22 cellular contexts compared by ENCODE assay signal in the genomic region with DNA sequence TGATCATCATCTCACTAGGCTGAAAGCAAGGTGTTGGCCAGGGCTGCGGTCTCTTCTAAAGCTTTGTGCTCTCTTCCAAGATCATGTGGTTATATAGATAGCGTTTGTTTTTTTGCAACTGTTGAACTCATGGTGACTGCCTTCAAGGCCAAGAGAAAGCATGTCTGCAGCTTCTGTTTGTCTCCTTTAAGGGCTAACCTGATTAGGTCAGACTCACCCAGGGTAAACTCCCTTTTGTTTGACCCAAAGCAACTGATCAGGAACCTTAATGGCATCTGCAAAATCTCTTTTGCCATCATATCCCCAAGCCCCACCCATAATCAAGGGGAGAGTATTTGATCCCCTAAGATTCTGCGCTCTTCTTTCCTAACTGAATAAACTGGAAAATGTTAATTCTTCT.
A peak's percentile ranks its signal among the peaks of the same experiment; 100 is the strongest.
DNase-seq lines count a peak whose midpoint lies in the region; ATAC-seq and TF ChIP-seq lines count a peak whose summit lies in the region.
"Had no signal": no experiment of that assay in that cellular context is flagged by ENCODE, and none has a peak within 500 bp of the region (broad histone marks: within the 10 kb centered on the region; RNA-seq: fewer than 3 reads in every experiment).

No MANE protein-coding gene starts in this region.

- TF ChIP-seq CTCF in neural progenitor cell (IDR thresholded peaks at IDR 0.05): no peak

- H3K4me3 Mint-ChIP-seq in neural progenitor cell: no peak overlapping the region
- H3K4me3 Mint-ChIP-seq in stimulated activated effector memory CD8-positive, alpha-beta T cell treated with anti-CD3 and anti-CD28 coated beads, Interleukin-12 subunit alpha, Interleukin-12 subunit beta, amount 100 ng/mL, for 72 hours: no peak overlapping the region
- H3K4me3 Mint-ChIP-seq: CD14-positive monocyte; CD4-positive, alpha-beta memory T cell; CD4-positive, CD25-positive, alpha-beta regulatory T cell; CD8-positive, alpha-beta memory T cell had no signal

- H3K27ac Mint-ChIP-seq in neural progenitor cell: no peak overlapping the region
- no peak overlapping the region for H3K27ac Mint-ChIP-seq in stimulated activated effector memory CD8-positive, alpha-beta T cell treated with anti-CD3 and anti-CD28 coated beads, Interleukin-12 subunit alpha, Interleukin-12 subunit beta, amount 100 ng/mL, for 72 hours
- H3K27ac Mint-ChIP-seq: CD14-positive monocyte; CD4-positive, alpha-beta memory T cell; CD4-positive, CD25-positive, alpha-beta regulatory T cell; CD8-positive, alpha-beta memory T cell had no signal

- H2AFZ ChIP-seq in neural progenitor cell (replicated peaks): peak overlapping the region; percentile 16

- H3F3A ChIP-seq in neural progenitor cell (ENCODE audit: low read depth): no peaks in the 10 kb centered on the region

- no peaks in the 10 kb centered on the region for H3K36me3 Mint-ChIP-seq in neural progenitor cell
- no peaks in the 10 kb centered on the region for H3K36me3 Mint-ChIP-seq in stimulated activated effector memory CD8-positive, alpha-beta T cell treated with anti-CD3 and anti-CD28 coated beads, Interleukin-12 subunit alpha, Interleukin-12 subunit beta, amount 100 ng/mL, for 72 hours
- H3K36me3 Mint-ChIP-seq: CD14-positive monocyte; CD4-positive, alpha-beta memory T cell; CD4-positive, CD25-positive, alpha-beta regulatory T cell; CD8-positive, alpha-beta memory T cell had no signal

- no peak overlapping the region for H3K4me2 ChIP-seq in neural progenitor cell
- H3K4me2 ChIP-seq: BLaER1 had no signal

- no peak overlapping the region for H3K4me3 ChIP-seq in neural progenitor cell
- H3K4me3 ChIP-seq: BLaER1, GM12878 had no signal

- H3K9ac ChIP-seq in neural progenitor cell: no peak overlapping the region
- H3K9ac ChIP-seq: BLaER1 had no signal

- DNase-seq in NCI-H69 (lab: John Stamatoyannopoulos, UW) (peak; percentile 4), OCI-M1 (lab: John Stamatoyannopoulos, UW) (peak; percentile 46), neural progenitor cell (ENCODE audit: low spot score) (no peak), NCI-H1092 (lab: John Stamatoyannopoulos, UW) (no peak)
- DNase-seq in stimulated activated effector memory CD8-positive, alpha-beta T cell treated with anti-CD3 and anti-CD28 coated beads, Interleukin-12 subunit alpha, Interleukin-12 subunit beta, amount 100 ng/mL, for 72 hours (ENCODE audit: low spot score in 2 of 2): no peak
- DNase-seq: 8988T; ACHN; BE2C; C1 segment of cervical spinal cord; CD4-positive, alpha-beta memory T cell; CD4-positive, CD25-positive, alpha-beta regulatory T cell; CD8-positive, alpha-beta memory T cell; COR-L47; DMS 273 treated with DMSO at 0.1 percent for 48 hours; DMS153; DMS53; DND-41; EL; GDM1 had no signal

- H3K4me1 Mint-ChIP-seq in neural progenitor cell: no peaks in the 10 kb centered on the region
- no peaks in the 10 kb centered on the region for H3K4me1 Mint-ChIP-seq in stimulated activated effector memory CD8-positive, alpha-beta T cell treated with anti-CD3 and anti-CD28 coated beads, Interleukin-12 subunit alpha, Interleukin-12 subunit beta, amount 100 ng/mL, for 72 hours
- H3K4me1 Mint-ChIP-seq: CD14-positive monocyte; CD4-positive, alpha-beta memory T cell; CD4-positive, CD25-positive, alpha-beta regulatory T cell; CD8-positive, alpha-beta memory T cell had no signal

- no peaks in the 10 kb centered on the region for H3K79me2 ChIP-seq in neural progenitor cell (ENCODE audit: low read depth)

- ATAC-seq in stimulated activated effector memory CD8-positive, alpha-beta T cell treated with anti-CD3 and anti-CD28 coated beads, Interleukin-12 subunit alpha, Interleukin-12 subunit beta, amount 100 ng/mL, for 72 hours: no peak
- ATAC-seq: GM12878 had no signal

- H3K27ac ChIP-seq in neural progenitor cell: no peak overlapping the region
- H3K27ac ChIP-seq: BLaER1 had no signal

- no peaks in the 10 kb centered on the region for H3K36me3 ChIP-seq in neural progenitor cell
- H3K36me3 ChIP-seq: BE2C, BLaER1 had no signal

- H3K27me3 ChIP-seq in neural progenitor cell: no peaks in the 10 kb centered on the region
- H3K27me3 ChIP-seq: BE2C had no signal

- H3K9me3 ChIP-seq in neural progenitor cell (ENCODE audit: low read depth): no peaks in the 10 kb centered on the region
- H3K9me3 ChIP-seq: BE2C, BLaER1 had no signal

- no peaks in the 10 kb centered on the region for H3K4me1 ChIP-seq in neural progenitor cell
- H3K4me1 ChIP-seq: BE2C, BLaER1 had no signal

- H3K27me3 Mint-ChIP-seq in neural progenitor cell (ENCODE audit: insufficient read depth, low read depth): no peaks in the 10 kb centered on the region
- H3K27me3 Mint-ChIP-seq: CD4-positive, CD25-positive, alpha-beta regulatory T cell had no signal

- no peaks in the 10 kb centered on the region for H4K20me1 ChIP-seq in neural progenitor cell (ENCODE audit: low read depth)
- H4K20me1 ChIP-seq: BLaER1 had no signal

- no peaks in the 10 kb centered on the region for H3K9me3 Mint-ChIP-seq in neural progenitor cell
- no peaks in the 10 kb centered on the region for H3K9me3 Mint-ChIP-seq in stimulated activated effector memory CD8-positive, alpha-beta T cell treated with anti-CD3 and anti-CD28 coated beads, Interleukin-12 subunit alpha, Interleukin-12 subunit beta, amount 100 ng/mL, for 72 hours
- H3K9me3 Mint-ChIP-seq: CD4-positive, alpha-beta memory T cell; CD8-positive, alpha-beta memory T cell had no signal

Comparison
In these comparisons a context has a peak if more than half of its experiments do, and no peak if none do; other contexts are left out.
1. DNase-seq: peak in NCI-H69 (single experiment) and OCI-M1 (single experiment); none in neural progenitor cell (single experiment), NCI-H1092 (single experiment) and stimulated activated effector memory CD8-positive, alpha-beta T cell treated with anti-CD3 and anti-CD28 coated beads, Interleukin-12 subunit alpha, Interleukin-12 subunit beta, amount 100 ng/mL, for 72 hours (0 of 2).